35 cellular contexts compared by ENCODE assay signal in genomic region chr10:131500181-131500580, GRCh38.
"Had no signal": no experiment of that assay in that cellular context is flagged by ENCODE, and none has a peak within 500 bp of the region (broad histone marks: within the 10 kb centered on the region; RNA-seq: fewer than 3 reads in every experiment).

No MANE protein-coding gene starts in this region.

- DNase-seq: Karpas-422, Kasumi-1, KBM-7, KG1, MG63, MM.1S, MV-4-11, NCI-H1048, NCI-H1092, NCI-H1092 treated with DMSO at 0.1 percent for 48 hours, NCI-H1105, NCI-H1105 treated with DMSO at 0.1 percent for 48 hours, NCI-H1417, NCI-H1417 treated with DMSO at 0.1 percent for 48 hours, NCI-H1436, NCI-H1436 treated with DMSO at 0.1 percent for 48 hours, NCI-H146, NCI-H1694, NCI-H1694 treated with DMSO at 0.1 percent for 48 hours, NCI-H187, NCI-H187 treated with DMSO at 0.1 percent for 48 hours, NCI-H1930, NCI-H2029, NCI-H2029 treated with DMSO at 0.1 percent for 48 hours, NCI-H2081, NCI-H2081 treated with DMSO at 0.1 percent for 48 hours, NCI-H2107, NCI-H2171, NCI-H2171 treated with DMSO at 0.1 percent for 48 hours, NCI-H2227 treated with DMSO at 0.1 percent for 48 hours, NCI-H226, NCI-H345, NCI-H446, NCI-H446 treated with DMSO at 0.1 percent for 48 hours had no signal

- H3K27ac ChIP-seq: KMS-11 had no signal

- H3K9me3 ChIP-seq: MG63 had no signal

- H3K36me3 ChIP-seq: MG63 had no signal

- H3K4me3 ChIP-seq: MG63 had no signal

- H3K27me3 ChIP-seq: MG63 had no signal
